ENCODE assay signal across 17 cellular contexts in genomic region chr2:73604589-73604988, GRCh38. TPM values are rescaled to one million over a fixed set of nuclear protein-coding genes. Genes with fewer than 3 reads are reported as not detected.
"Had no signal": no experiment of that assay in that cellular context is flagged by ENCODE, and none has a peak within 500 bp of the region (broad histone marks: within the 10 kb centered on the region; RNA-seq: fewer than 3 reads in every experiment).

No MANE protein-coding gene starts in this region.

RNA-seq across cellular contexts. Expression of gene NAT8, which starts 37.6 kb away (rescaled TPM):
- total RNA-seq: natural killer cell treated with Interleukin-12 subunit alpha and Interleukin-12 subunit beta and Interleukin-15 and Interleukin-18, amount 100 ng/mL, for 72 hours; neural crest cell; omental fat pad; osteocyte; pancreas; posterior vena cava; prostate gland; pulmonary artery endothelial cell; right atrium auricular region; sciatic nerve; smooth muscle cell; suprapubic skin; testis; upper lobe of right lung; urinary bladder; vagina had no signal
- polyA plus RNA-seq: smooth muscle cell, thymus, urinary bladder had no signal
